Comparison of ENCODE assay signal across 17 cellular contexts in genomic region chr2:154952346-154953010, GRCh38.
DNase-seq lines count a peak whose midpoint lies in the region; ATAC-seq, FAIRE-seq and TF ChIP-seq lines count a peak whose summit lies in the region.
"Had no signal": no experiment of that assay in that cellular context is flagged by ENCODE, and none has a peak within 500 bp of the region (broad histone marks: within the 10 kb centered on the region; RNA-seq: fewer than 3 reads in every experiment).

No MANE protein-coding gene starts in this region.

- no peak overlapping the region for H3K9ac ChIP-seq in endothelial cell of umbilical vein (replicated peaks; ENCODE audit: extremely low read depth, insufficient read depth, low read length)

- FAIRE-seq in D721Med (lab: Jason Lieb, UNC) (peak; percentile 81), endothelial cell of umbilical vein (lab: Jason Lieb, UNC) (peak; percentile 18)
- FAIRE-seq: G401.6 had no signal

- no peak for DNase-seq in D721Med (ENCODE audit: insufficient read length, low spot score)
- DNase-seq in NAMALWA (ENCODE audit: low spot score), result peak; percentile 15
- peak; percentile 94 for DNase-seq in NCI-H748 (lab: John Stamatoyannopoulos, UW; ENCODE audit: unreplicated experiment)
- no peak for DNase-seq in endothelial cell of umbilical vein (ENCODE audit: low read depth, low spot score)
- no peak for DNase-seq in activated T-cell treated with anti-CD3 and anti-CD28 coated beads, Interleukin-2, amount 50 U/mL, for 1 hour
- no peak for DNase-seq in HEK293T (ENCODE audit: extremely low spot score)
- DNase-seq in right cardiac atrium, result no peak
- DNase-seq: activated CD4-positive, alpha-beta T cell treated with anti-CD3 and anti-CD28 coated beads, Interleukin-2, amount 50 U/mL, for 48 hours; activated effector memory CD4-positive, alpha-beta T cell treated with anti-CD3 and anti-CD28 coated beads, Interleukin-2, amount 50 U/mL, for 16 hours; kidney glomerular epithelial cell; sigmoid colon; stimulated activated naive CD8-positive, alpha-beta T cell treated with anti-CD3 and anti-CD28 coated beads, Interleukin-15, amount 100 ng/mL, for 72 hours had no signal

- intact Hi-C loops in endothelial cell of umbilical vein (cut with micrococcal nuclease), result no loop called here
- intact Hi-C loops in right cardiac atrium (cut with DNase I), result no loop called here

- no peak for TF ChIP-seq POLR2A in endothelial cell of umbilical vein (IDR thresholded peaks at IDR 0.05; ENCODE audit: low read depth, low read length)

- POLR2A ChIA-PET in endothelial cell of umbilical vein (lab: Charles Lee), result no interaction called here
- POLR2A ChIA-PET in HEK293T (lab: Yijun Ruan, JAX), result no interaction called here

- H3K4me2 ChIP-seq in endothelial cell of umbilical vein (ENCODE audit: insufficient read depth, low read length), result no peak overlapping the region

- CTCF ChIA-PET in endothelial cell of umbilical vein (lab: Charles Lee), result interaction anchor here (1.1 to 1.5 kb wide), 2 partner anchors 10 to 11 kb away, joined by 3 to 5 read pairs; no protein-coding TSS in a partner anchor
- CTCF ChIA-PET in HEK293T (lab: Yijun Ruan, JAX), result no interaction called here

- H3K9me3 ChIP-seq in endothelial cell of umbilical vein (replicated peaks; ENCODE audit: control insufficient read depth, insufficient read depth, low read length), result no peaks in the 10 kb centered on the region
- no peaks in the 10 kb centered on the region for H3K9me3 ChIP-seq in right cardiac atrium (ENCODE audit: control insufficient read depth, low read length)
- H3K9me3 ChIP-seq: sigmoid colon had no signal

- no peaks in the 10 kb centered on the region for H3K9me1 ChIP-seq in endothelial cell of umbilical vein (replicated peaks; ENCODE audit: control insufficient read depth, extremely low read depth, insufficient read depth, low read length)

- no peak overlapping the region for H2AFZ ChIP-seq in endothelial cell of umbilical vein (ENCODE audit: low read depth, low read length)

- no peak overlapping the region for H3K4me3 ChIP-seq in endothelial cell of umbilical vein (replicated peaks in 1 of 3; ENCODE audit: insufficient read depth in 1 of 3, low read depth in 1 of 3, low read length in 3 of 3)
- H3K4me3 ChIP-seq in right cardiac atrium (ENCODE audit: low read length), result no peak overlapping the region
- H3K4me3 ChIP-seq: sigmoid colon had no signal

- H3K27ac ChIP-seq in endothelial cell of umbilical vein (ENCODE audit: insufficient read depth, low read depth, low read length), result no peak overlapping the region
- no peak overlapping the region for H3K27ac ChIP-seq in right cardiac atrium (ENCODE audit: low read length)
- H3K27ac ChIP-seq: sigmoid colon had no signal

- H3K36me3 ChIP-seq in endothelial cell of umbilical vein (ENCODE audit: control insufficient read depth in 2 of 2, extremely low read depth in 1 of 2, insufficient read depth in 2 of 2, low read length in 2 of 2), result no peaks in the 10 kb centered on the region
- H3K36me3 ChIP-seq: sigmoid colon had no signal

- ATAC-seq in right cardiac atrium (no peak), HG03196 (IDR thresholded peaks at IDR 0.05; ENCODE audit: unreplicated experiment) (no peak)
- ATAC-seq: HCT116; natural killer cell treated with Interleukin-12 subunit alpha and Interleukin-12 subunit beta and Interleukin-15 and Interleukin-18, amount 100 ng/mL, for 72 hours; Panc1; stimulated activated naive CD8-positive, alpha-beta T cell treated with anti-CD3 and anti-CD28 coated beads, Interleukin-15, amount 100 ng/mL, for 72 hours had no signal

- BruUV-seq in endothelial cell of umbilical vein (replicated peaks; lab: Mats Ljungman, UMichigan), result no TSS peak

- TF ChIP-seq CTCF in D721Med (IDR thresholded peaks at IDR 0.05; ENCODE audit: insufficient read depth, missing control alignments) (no peak), endothelial cell of umbilical vein (IDR thresholded peaks at IDR 0.05; ENCODE audit: extremely low read depth in 1 of 2, insufficient read depth in 1 of 2, low read depth in 1 of 2, low read length in 2 of 2) (no peak)

- H4K20me1 ChIP-seq in endothelial cell of umbilical vein (replicated peaks; ENCODE audit: control insufficient read depth, extremely low read depth, insufficient read depth, low read length), result no peaks in the 10 kb centered on the region

- H3K79me2 ChIP-seq in endothelial cell of umbilical vein (ENCODE audit: control insufficient read depth, insufficient read depth, low read length), result no peaks in the 10 kb centered on the region

- H3K4me1 ChIP-seq in endothelial cell of umbilical vein (ENCODE audit: control insufficient read depth, extremely low read depth, insufficient read depth, low read length), result no peaks in the 10 kb centered on the region
- no peaks in the 10 kb centered on the region for H3K4me1 ChIP-seq in right cardiac atrium (ENCODE audit: control insufficient read depth, insufficient read depth, low read length)
- H3K4me1 ChIP-seq: sigmoid colon had no signal

- 60% methylated on average over 4 of the region's 4 CpGs for WGBS in right cardiac atrium

- dilution Hi-C loops in endothelial cell of umbilical vein (cut with MboI; ENCODE audit: extremely low pct_ligation_motif_present, low sequenced_read_pairs), result no loop called here

- H3K27me3 ChIP-seq in endothelial cell of umbilical vein (ENCODE audit: control insufficient read depth in 2 of 2, insufficient read depth in 2 of 2, low read length in 2 of 2) (no peaks in the 10 kb centered on the region), right cardiac atrium (ENCODE audit: control insufficient read depth, insufficient read depth) (no peaks in the 10 kb centered on the region)
- H3K27me3 ChIP-seq: sigmoid colon had no signal

TF ChIP-seq in endothelial cell of umbilical vein, 7 proteins besides CTCF, POLR2A, EP300 and RAD21:
- TF ChIP-seq MYC (IDR thresholded peaks at IDR 0.05; ENCODE audit: low read depth, low read length), result no peak
- TF ChIP-seq MAX (IDR thresholded peaks at IDR 0.05; ENCODE audit: insufficient read depth, insufficient read length), result no peak
- no peak for TF ChIP-seq POLR2AphosphoS5 (IDR thresholded peaks at IDR 0.05; ENCODE audit: insufficient read depth, low read depth, low read length)
- no peak for TF ChIP-seq GATA2 (IDR thresholded peaks at IDR 0.05; ENCODE audit: insufficient read depth, insufficient read length, low read depth, low read length)
- no peak for TF ChIP-seq FOS (IDR thresholded peaks at IDR 0.05; ENCODE audit: borderline replicate concordance, insufficient read depth, low read length)
- TF ChIP-seq JUN (IDR thresholded peaks at IDR 0.05; ENCODE audit: borderline replicate concordance, insufficient read depth, insufficient read length, low read depth), result no peak
- TF ChIP-seq EZH2 (IDR thresholded peaks at IDR 0.05; ENCODE audit: borderline replicate concordance, low read depth, low read length, severe bottlenecking), result no peak
TF ChIP-seq in endothelial cell of umbilical vein: peak in this region for 0.

TF ChIP-seq in HEK293T, 16 proteins besides CTCF, POLR2A, EP300 and RAD21:
- TF ChIP-seq CTBP1 (IDR thresholded peaks at IDR 0.05; ENCODE audit: borderline replicate concordance), result no peak
- TF ChIP-seq ARNT (IDR thresholded peaks at IDR 0.05), result no peak
- TF ChIP-seq BHLHE40 (IDR thresholded peaks at IDR 0.05; ENCODE audit: borderline replicate concordance), result no peak
- no peak for TF ChIP-seq TARDBP (IDR thresholded peaks at IDR 0.05)
- TF ChIP-seq FOXM1 (IDR thresholded peaks at IDR 0.05; ENCODE audit: borderline replicate concordance), result no peak
- TF ChIP-seq NFRKB (IDR thresholded peaks at IDR 0.05), result no peak
- no peak for TF ChIP-seq SUZ12 (IDR thresholded peaks at IDR 0.05)

Comparison
In these comparisons a context has a peak if more than half of its experiments do, and no peak if none do; other contexts are left out.
1. DNase-seq: peak in NAMALWA (single experiment) and NCI-H748 (single experiment); none in D721Med (single experiment), endothelial cell of umbilical vein (single experiment), activated T-cell treated with anti-CD3 and anti-CD28 coated beads, Interleukin-2, amount 50 U/mL, for 1 hour (single experiment), HEK293T (single experiment) and right cardiac atrium (0 of 3).